18 cellular contexts compared by ENCODE assay signal in genomic region chr15:83844742-83845141, GRCh38.
A peak's percentile ranks its signal among the peaks of the same experiment; 100 is the strongest.
DNase-seq lines count a peak whose midpoint lies in the region; ATAC-seq and TF ChIP-seq lines count a peak whose summit lies in the region.
"Had no signal": no experiment of that assay in that cellular context is flagged by ENCODE, and none has a peak within 500 bp of the region (broad histone marks: within the 10 kb centered on the region; RNA-seq: fewer than 3 reads in every experiment).

No MANE protein-coding gene starts in this region.

- WGBS in gastroesophageal sphincter (ENCODE audit: low coverage in 1 of 2), 2 donors = 92 to 93% methylated on average over 7 of the region's 7 CpGs

- H3K4me1 Mint-ChIP-seq in activated CD8-positive, alpha-beta T cell treated with anti-CD3 and anti-CD28 coated beads for 36 hours (ENCODE audit: low read depth) = no peaks in the 10 kb centered on the region

- POLR2A ChIA-PET in activated CD8-positive, alpha-beta T cell treated with anti-CD3 and anti-CD28 coated beads for 36 hours (lab: Charles Lee) = no interaction called here

- peak overlapping the region; percentile 36 to 79 (median 74) for H3K27ac ChIP-seq in gastroesophageal sphincter
- H3K27ac ChIP-seq in gastrocnemius medialis = peak overlapping the region; percentile 38 to 67 (median 54)
- H3K27ac ChIP-seq: neutrophil, vagina, VCaP had no signal

- H3K4me3 Mint-ChIP-seq in activated CD8-positive, alpha-beta T cell treated with anti-CD3 and anti-CD28 coated beads for 36 hours = no peak overlapping the region
- H3K4me3 Mint-ChIP-seq: activated CD8-positive, alpha-beta T cell treated with anti-CD3 and anti-CD28 coated beads, Interleukin-2, amount 10 ng/mL, durations not matched to agents 7 days and 5 days; activated T-cell treated with anti-CD3 and anti-CD28 coated beads, Interleukin-2, amount 50 U/mL, for 72 hours had no signal

- H3K36me3 Mint-ChIP-seq in activated CD8-positive, alpha-beta T cell treated with anti-CD3 and anti-CD28 coated beads for 36 hours (ENCODE audit: low read depth) = no peaks in the 10 kb centered on the region

- no peak for TF ChIP-seq CTCF in gastroesophageal sphincter (IDR thresholded peaks at IDR 0.05)
- TF ChIP-seq CTCF in gastrocnemius medialis (IDR thresholded peaks at IDR 0.05 in 4 of 5, conservative IDR thresholded peaks at IDR 0.05 in 1 of 5) = no peak
- no peak for TF ChIP-seq CTCF in activated CD8-positive, alpha-beta T cell treated with anti-CD3 and anti-CD28 coated beads for 36 hours (IDR thresholded peaks at IDR 0.05)

- TF ChIP-seq POLR2A in gastroesophageal sphincter (IDR thresholded peaks at IDR 0.05) (no peak), gastrocnemius medialis (IDR thresholded peaks at IDR 0.05) (no peak)

- in situ Hi-C loops in gastrocnemius medialis (cut with MboI; ENCODE audit: low sequenced_read_pairs in 4 of 4) = no loop called here

- no peaks in the 10 kb centered on the region for H3K36me3 ChIP-seq in gastroesophageal sphincter
- no peaks in the 10 kb centered on the region for H3K36me3 ChIP-seq in gastrocnemius medialis
- H3K36me3 ChIP-seq: neutrophil, vagina had no signal

- CTCF ChIA-PET in activated CD8-positive, alpha-beta T cell treated with anti-CD3 and anti-CD28 coated beads for 36 hours (lab: Charles Lee) = no interaction called here

- peaks cover 1% of the 10 kb centered on the region for H3K27me3 Mint-ChIP-seq in activated CD8-positive, alpha-beta T cell treated with anti-CD3 and anti-CD28 coated beads for 36 hours

- no peaks in the 10 kb centered on the region for H3K9me3 Mint-ChIP-seq in activated CD8-positive, alpha-beta T cell treated with anti-CD3 and anti-CD28 coated beads for 36 hours
- H3K9me3 Mint-ChIP-seq: activated T-cell treated with anti-CD3 and anti-CD28 coated beads, Interleukin-2, amount 50 U/mL, for 72 hours had no signal

- H3K27ac Mint-ChIP-seq in activated CD8-positive, alpha-beta T cell treated with anti-CD3 and anti-CD28 coated beads for 36 hours = no peak overlapping the region
- H3K27ac Mint-ChIP-seq: activated CD8-positive, alpha-beta T cell treated with anti-CD3 and anti-CD28 coated beads, Interleukin-2, amount 10 ng/mL, durations not matched to agents 7 days and 5 days; activated T-cell treated with anti-CD3 and anti-CD28 coated beads, Interleukin-2, amount 50 U/mL, for 72 hours had no signal

- H3K4me1 ChIP-seq in gastroesophageal sphincter (peaks cover 11 to 63% (median 32%) of the 10 kb centered on the region in 3 donors), gastrocnemius medialis (peaks cover 5 to 6% of the 10 kb centered on the region in 2 donors)

- ATAC-seq in gastroesophageal sphincter (peak; percentile 72), gastrocnemius medialis (peak; percentile 66 to 75), HG03442 (IDR thresholded peaks at IDR 0.05; ENCODE audit: unreplicated experiment) (no peak)
- no peak for ATAC-seq in activated CD8-positive, alpha-beta T cell treated with anti-CD3 and anti-CD28 coated beads for 36 hours
- ATAC-seq: activated CD8-positive, alpha-beta T cell treated with anti-CD3 and anti-CD28 coated beads, Interleukin-2, amount 10 ng/mL, durations not matched to agents 7 days and 5 days; activated T-cell treated with anti-CD3 and anti-CD28 coated beads, Interleukin-2, amount 50 U/mL, for 72 hours had no signal

- H3K9me3 ChIP-seq in gastroesophageal sphincter = no peaks in the 10 kb centered on the region
- H3K9me3 ChIP-seq in gastrocnemius medialis = no peaks in the 10 kb centered on the region
- H3K9me3 ChIP-seq: neutrophil, vagina had no signal

- DNase-seq in HCEC 1CT = peak; percentile 84
- DNase-seq in amniotic epithelial cell (ENCODE audit: low read depth) = peak; percentile 95
- DNase-seq in gastrocnemius medialis = peak; percentile 12 to 54
- no peak for DNase-seq in activated CD8-positive, alpha-beta T cell treated with anti-CD3 and anti-CD28 coated beads for 36 hours
- no peak for DNase-seq in head of caudate nucleus
- DNase-seq: activated CD8-positive, alpha-beta T cell treated with anti-CD3 and anti-CD28 coated beads, Interleukin-2, amount 10 ng/mL, durations not matched to agents 7 days and 5 days; activated T-cell treated with anti-CD3 and anti-CD28 coated beads, Interleukin-2, amount 50 U/mL, for 72 hours; AML-193; dorsolateral prefrontal cortex; erythroblast; GOT3; NCI-H1930; SHP77 treated with DMSO at 0.1 percent for 48 hours had no signal

- H3K27me3 ChIP-seq in gastroesophageal sphincter (no peaks in the 10 kb centered on the region), gastrocnemius medialis (no peaks in the 10 kb centered on the region)
- H3K27me3 ChIP-seq: dorsolateral prefrontal cortex, neutrophil, vagina had no signal

- TF ChIP-seq EP300 in gastroesophageal sphincter (IDR thresholded peaks at IDR 0.05) = no peak

- no peak overlapping the region for H3K4me3 ChIP-seq in gastroesophageal sphincter
- no peak overlapping the region for H3K4me3 ChIP-seq in gastrocnemius medialis
- H3K4me3 ChIP-seq: dorsolateral prefrontal cortex, vagina had no signal

- intact Hi-C loops in gastrocnemius medialis (cut with DNase I; ENCODE audit: low total_unique reads) = no loop called here
- intact Hi-C loops in activated CD8-positive, alpha-beta T cell treated with anti-CD3 and anti-CD28 coated beads for 36 hours (cut with micrococcal nuclease) = no loop called here
- intact Hi-C loops in head of caudate nucleus (cut with DNase I) = no loop called here

Comparison
In these comparisons a context has a peak if more than half of its experiments do, and no peak if none do; other contexts are left out.
1. DNase-seq: peak in HCEC 1CT (single experiment), amniotic epithelial cell (single experiment) and gastrocnemius medialis (2 of 2); none in activated CD8-positive, alpha-beta T cell treated with anti-CD3 and anti-CD28 coated beads for 36 hours (single experiment) and head of caudate nucleus (0 of 42).
2. ATAC-seq: peak in gastroesophageal sphincter (single experiment) and gastrocnemius medialis (2 of 2); none in activated CD8-positive, alpha-beta T cell treated with anti-CD3 and anti-CD28 coated beads for 36 hours (single experiment) and HG03442 (single experiment).